8 cellular contexts compared by ENCODE assay signal in genomic region chr19:892243-892996, GRCh38. TPM values are rescaled to one million over a fixed set of nuclear protein-coding genes. Genes with fewer than 3 reads are reported as not detected.
A peak's percentile ranks its signal among the peaks of the same experiment; 100 is the strongest.
DNase-seq lines count a peak whose midpoint lies in the region; ATAC-seq and TF ChIP-seq lines count a peak whose summit lies in the region.

No MANE protein-coding gene starts in this region.

- CTCF ChIA-PET in activated B cell treated with CpG ODN at 0.5 μM for 24 hours (lab: Charles Lee), result interaction anchor here (1.2 kb wide), 1 partner anchor 27 kb away, joined by 5 read pairs; no protein-coding TSS in a partner anchor

- TF ChIP-seq CTCF in activated B cell treated with CpG ODN at 0.5 μM for 24 hours (IDR thresholded peaks at IDR 0.05) (no peak), retinal pigment epithelial cell (conservative IDR thresholded peaks at IDR 0.05; ENCODE audit: low read depth, low read length) (no peak)

- POLR2A ChIA-PET in activated B cell treated with CpG ODN at 0.5 μM for 24 hours (lab: Charles Lee), result interaction anchor here (1.0 to 7.8 kb wide), 13 partner anchors 13 to 377 kb away, joined by 3 to 213 read pairs (median 7); partner anchors contain the start of genes CIRBP, PTBP1, R3HDM4 and WDR18

- peak overlapping the region; percentile 84 for H3K4me3 ChIP-seq in retinal pigment epithelial cell (ENCODE audit: low read length)

- H3K4me3 Mint-ChIP-seq in activated B cell treated with CpG ODN at 0.5 μM for 24 hours, result peak overlapping the region; percentile 91

- peak overlapping the region; percentile 76 for H3K27ac Mint-ChIP-seq in activated B cell treated with CpG ODN at 0.5 μM for 24 hours

- no peaks in the 10 kb centered on the region for H3K27me3 Mint-ChIP-seq in activated B cell treated with CpG ODN at 0.5 μM for 24 hours

- ATAC-seq in HG02970 (IDR thresholded peaks at IDR 0.05; ENCODE audit: low FRiP score, unreplicated experiment) (peak; percentile 36), activated B cell treated with CpG ODN at 0.5 μM for 24 hours (ENCODE audit: low read depth) (peak; percentile 57), Right ventricle myocardium superior (ENCODE audit: poor library complexity) (peak; percentile 78)

- peaks cover 39% of the 10 kb centered on the region for H3K36me3 Mint-ChIP-seq in activated B cell treated with CpG ODN at 0.5 μM for 24 hours (ENCODE audit: low read depth)

- peaks cover 21% of the 10 kb centered on the region for H3K4me1 Mint-ChIP-seq in activated B cell treated with CpG ODN at 0.5 μM for 24 hours

- DNase-seq in DMS53 (lab: John Stamatoyannopoulos, UW), result peak; percentile 58
- DNase-seq in DMS53 treated with DMSO at 0.1 percent for 48 hours (lab: John Stamatoyannopoulos, UW; ENCODE audit: unreplicated experiment), result no peak
- no peak for DNase-seq in activated B cell treated with CpG ODN at 0.5 μM for 24 hours
- DNase-seq in Right ventricle myocardium superior, result peak; percentile 62
- no peak for DNase-seq in retinal pigment epithelial cell (ENCODE audit: low read depth)
- no peak for DNase-seq in NCI-H2227 treated with DMSO at 0.1 percent for 48 hours (lab: John Stamatoyannopoulos, UW)
- DNase-seq in NCI-H1048 (lab: John Stamatoyannopoulos, UW), result no peak

- H3K9me3 Mint-ChIP-seq in activated B cell treated with CpG ODN at 0.5 μM for 24 hours, result no peaks in the 10 kb centered on the region

- intact Hi-C loops in activated B cell treated with CpG ODN at 0.5 μM for 24 hours (cut with micrococcal nuclease), result loop anchor here (2.0 kb wide), 1 partner anchor 20 kb away; no protein-coding TSS in a partner anchor
- intact Hi-C loops in Right ventricle myocardium superior (cut with DNase I), result no loop called here

RNA-seq across cellular contexts. Expression of gene MED16, which starts 0.6 kb away (rescaled TPM):
- total RNA-seq in activated B cell treated with CpG ODN at 0.5 μM for 24 hours (76.1 and 79.3 TPM in 2 replicates), Right ventricle myocardium superior (19.1 TPM)

RNA-seq across cellular contexts. Expression of gene RNU6-9, which starts 0.9 kb away (rescaled TPM):
- total RNA-seq in activated B cell treated with CpG ODN at 0.5 μM for 24 hours (not detected in 2 replicates), Right ventricle myocardium superior (not detected)

RNA-seq across cellular contexts. Expression of gene R3HDM4, which starts 20.6 kb away (rescaled TPM):
- total RNA-seq in activated B cell treated with CpG ODN at 0.5 μM for 24 hours (174 and 189 TPM in 2 replicates), Right ventricle myocardium superior (20.3 TPM)

RNA-seq across cellular contexts. Expression of gene KISS1R, which starts 24.7 kb away (rescaled TPM):
- total RNA-seq in activated B cell treated with CpG ODN at 0.5 μM for 24 hours, result 0.49 TPM in 2 replicates
- total RNA-seq in Right ventricle myocardium superior, result not detected

RNA-seq across cellular contexts. Expression of gene CFD, which starts 33.0 kb away (rescaled TPM):
- total RNA-seq in activated B cell treated with CpG ODN at 0.5 μM for 24 hours, result 0.54 TPM in 1 of 2 replicates, not detected in the other
- 477 TPM for total RNA-seq in Right ventricle myocardium superior

Comparison
In these comparisons a context has a peak if more than half of its experiments do, and no peak if none do; other contexts are left out.
1. DNase-seq: peak in DMS53 (single experiment) and Right ventricle myocardium superior (single experiment); none in DMS53 treated with DMSO at 0.1 percent for 48 hours (single experiment), activated B cell treated with CpG ODN at 0.5 μM for 24 hours (single experiment), retinal pigment epithelial cell (single experiment), NCI-H2227 treated with DMSO at 0.1 percent for 48 hours (single experiment) and NCI-H1048 (single experiment).
2. Peak in every context shown above with its lines, with median percentiles within 50 percentile points of each other: ATAC-seq.